6 cellular contexts compared by ENCODE assay signal in genomic region chr19:48519426-48519825, GRCh38. TPM values are rescaled to one million over a fixed set of nuclear protein-coding genes. Genes with fewer than 3 reads are reported as not detected.
"Had no signal": no experiment of that assay in that cellular context is flagged by ENCODE, and none has a peak within 500 bp of the region (broad histone marks: within the 10 kb centered on the region; RNA-seq: fewer than 3 reads in every experiment).

No MANE protein-coding gene starts in this region.

RNA-seq across cellular contexts. Expression of gene LMTK3, which starts 7.8 kb away (rescaled TPM):
- total RNA-seq: RPMI7951, SJCRH30, SK-MEL-5 had no signal

RNA-seq across cellular contexts. Expression of gene SULT2B1, which starts 32.5 kb away (rescaled TPM):
- total RNA-seq: LHCN-M2, M059J, RPMI7951, T-cell had no signal
